ENCODE assay signal across 1 cellular context in genomic region chr9:129557192-129558036, GRCh38.
TF ChIP-seq lines count a peak whose summit lies in the region.

No MANE protein-coding gene starts in this region.

TF ChIP-seq in A549, 52 proteins besides CTCF, POLR2A, EP300 and RAD21 (continued from another document):
- TF ChIP-seq, protein P1, sequence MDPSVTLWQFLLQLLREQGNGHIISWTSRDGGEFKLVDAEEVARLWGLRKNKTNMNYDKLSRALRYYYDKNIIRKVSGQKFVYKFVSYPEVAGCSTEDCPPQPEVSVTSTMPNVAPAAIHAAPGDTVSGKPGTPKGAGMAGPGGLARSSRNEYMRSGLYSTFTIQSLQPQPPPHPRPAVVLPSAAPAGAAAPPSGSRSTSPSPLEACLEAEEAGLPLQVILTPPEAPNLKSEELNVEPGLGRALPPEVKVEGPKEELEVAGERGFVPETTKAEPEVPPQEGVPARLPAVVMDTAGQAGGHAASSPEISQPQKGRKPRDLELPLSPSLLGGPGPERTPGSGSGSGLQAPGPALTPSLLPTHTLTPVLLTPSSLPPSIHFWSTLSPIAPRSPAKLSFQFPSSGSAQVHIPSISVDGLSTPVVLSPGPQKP (IDR thresholded peaks at IDR 0.05; ENCODE audit: low read depth, low read length), result no peak
- TF ChIP-seq KDM1A (IDR thresholded peaks at IDR 0.05; ENCODE audit: low read depth) (no peak), FOSL2 (IDR thresholded peaks at IDR 0.05) (no peak), FOSL2 (CRISPR knock-in tag; IDR thresholded peaks at IDR 0.05) (0 out of 2 replicates have a peak, but pooled peaks have one; percentile 27), RARB (CRISPR knock-in tag; IDR thresholded peaks at IDR 0.05) (no peak), HOXB13 (CRISPR knock-in tag; IDR thresholded peaks at IDR 0.05; ENCODE audit: low read depth) (peak; percentile 67), KDM5A (IDR thresholded peaks at IDR 0.05) (no peak), MAZ (IDR thresholded peaks at IDR 0.05; ENCODE audit: borderline replicate concordance, low read depth, low read length) (0 out of 2 replicates have a peak, but pooled peaks have one; percentile 11), NFE2L2 (conservative IDR thresholded peaks at IDR 0.05; ENCODE audit: low read length) (no peak), JUN (IDR thresholded peaks at IDR 0.05) (peak; percentile 74 to 95; a peak in 4 of 5 replicates), CEBPB (IDR thresholded peaks at IDR 0.05) (no peak), MAX (IDR thresholded peaks at IDR 0.05) (peak; percentile 61; the same call in 1 of the 2 replicates), HOXB5 (CRISPR knock-in tag; IDR thresholded peaks at IDR 0.05) (no peak), CHD2 (IDR thresholded peaks at IDR 0.05; ENCODE audit: low read length, partially characterized antibody) (no peak), TFCP2L1 (CRISPR knock-in tag; IDR thresholded peaks at IDR 0.05) (no peak), PHF8 (IDR thresholded peaks at IDR 0.05; ENCODE audit: borderline replicate concordance, low read depth) (no peak), POLR2AphosphoS2 (conservative IDR thresholded peaks at IDR 0.05; ENCODE audit: low read length) (no peak), FOSB (CRISPR knock-in tag; IDR thresholded peaks at IDR 0.05) (no peak), SREBF2 (IDR thresholded peaks at IDR 0.05) (no peak), EHF (CRISPR knock-in tag; IDR thresholded peaks at IDR 0.05) (0 out of 2 replicates have a peak, but pooled peaks have one; percentile 36), HEYL (CRISPR knock-in tag; IDR thresholded peaks at IDR 0.05) (no peak), CHD4 (IDR thresholded peaks at IDR 0.05; ENCODE audit: borderline replicate concordance) (no peak), RFX5 (IDR thresholded peaks at IDR 0.05) (no peak; the same call in 1 of the 2 replicates), NPAS2 (CRISPR knock-in tag; IDR thresholded peaks at IDR 0.05; ENCODE audit: borderline replicate concordance) (no peak), JUNB (IDR thresholded peaks at IDR 0.05) (peak; percentile 42; the same call in 1 of the 2 replicates), USF2 (IDR thresholded peaks at IDR 0.05) (no peak), ZNF302 (CRISPR knock-in tag; IDR thresholded peaks at IDR 0.05) (no peak), MYC (IDR thresholded peaks at IDR 0.05; ENCODE audit: borderline replicate concordance, low read length) (no peak), ESRRA (IDR thresholded peaks at IDR 0.05; ENCODE audit: borderline replicate concordance, low read length) (no peak)
- TF ChIP-seq, protein P2, sequence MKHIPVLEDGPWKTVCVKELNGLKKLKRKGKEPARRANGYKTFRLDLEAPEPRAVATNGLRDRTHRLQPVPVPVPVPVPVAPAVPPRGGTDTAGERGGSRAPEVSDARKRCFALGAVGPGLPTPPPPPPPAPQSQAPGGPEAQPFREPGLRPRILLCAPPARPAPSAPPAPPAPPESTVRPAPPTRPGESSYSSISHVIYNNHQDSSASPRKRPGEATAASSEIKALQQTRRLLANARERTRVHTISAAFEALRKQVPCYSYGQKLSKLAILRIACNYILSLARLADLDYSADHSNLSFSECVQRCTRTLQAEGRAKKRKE (CRISPR knock-in tag; IDR thresholded peaks at IDR 0.05; ENCODE audit: low read depth), result no peak
- TF ChIP-seq, protein P3, sequence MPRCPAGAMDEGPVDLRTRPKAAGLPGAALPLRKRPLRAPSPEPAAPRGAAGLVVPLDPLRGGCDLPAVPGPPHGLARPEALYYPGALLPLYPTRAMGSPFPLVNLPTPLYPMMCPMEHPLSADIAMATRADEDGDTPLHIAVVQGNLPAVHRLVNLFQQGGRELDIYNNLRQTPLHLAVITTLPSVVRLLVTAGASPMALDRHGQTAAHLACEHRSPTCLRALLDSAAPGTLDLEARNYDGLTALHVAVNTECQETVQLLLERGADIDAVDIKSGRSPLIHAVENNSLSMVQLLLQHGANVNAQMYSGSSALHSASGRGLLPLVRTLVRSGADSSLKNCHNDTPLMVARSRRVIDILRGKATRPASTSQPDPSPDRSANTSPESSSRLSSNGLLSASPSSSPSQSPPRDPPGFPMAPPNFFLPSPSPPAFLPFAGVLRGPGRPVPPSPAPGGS (IDR thresholded peaks at IDR 0.05), result no peak
- TF ChIP-seq, protein P4, sequence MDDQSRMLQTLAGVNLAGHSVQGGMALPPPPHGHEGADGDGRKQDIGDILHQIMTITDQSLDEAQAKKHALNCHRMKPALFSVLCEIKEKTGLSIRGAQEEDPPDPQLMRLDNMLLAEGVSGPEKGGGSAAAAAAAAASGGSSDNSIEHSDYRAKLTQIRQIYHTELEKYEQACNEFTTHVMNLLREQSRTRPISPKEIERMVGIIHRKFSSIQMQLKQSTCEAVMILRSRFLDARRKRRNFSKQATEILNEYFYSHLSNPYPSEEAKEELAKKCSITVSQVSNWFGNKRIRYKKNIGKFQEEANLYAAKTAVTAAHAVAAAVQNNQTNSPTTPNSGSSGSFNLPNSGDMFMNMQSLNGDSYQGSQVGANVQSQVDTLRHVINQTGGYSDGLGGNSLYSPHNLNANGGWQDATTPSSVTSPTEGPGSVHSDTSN (IDR thresholded peaks at IDR 0.05), result no peak
